Comparison of ENCODE assay signal across 19 cellular contexts in the genomic region with DNA sequence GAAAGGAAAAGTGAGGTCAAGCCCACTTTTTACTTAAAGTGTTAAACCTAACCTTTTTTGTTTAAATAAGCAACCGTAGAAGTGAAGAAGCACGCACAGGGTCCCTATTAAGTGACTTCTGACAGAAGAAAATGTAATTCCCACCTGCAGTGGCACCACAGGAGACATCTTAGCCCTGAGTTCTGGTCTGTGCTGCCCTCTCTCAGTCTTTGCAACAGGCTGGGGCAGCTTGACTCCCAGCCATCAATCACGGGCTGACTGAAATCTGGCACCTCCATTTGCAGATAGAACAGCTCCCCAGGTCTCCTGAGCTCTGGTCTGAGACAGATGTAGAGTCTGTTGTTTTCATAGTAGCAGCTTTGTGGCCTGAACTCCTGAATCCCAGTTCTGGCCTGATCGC.
"Had no signal": no experiment of that assay in that cellular context is flagged by ENCODE, and none has a peak within 500 bp of the region (broad histone marks: within the 10 kb centered on the region; RNA-seq: fewer than 3 reads in every experiment).

No MANE protein-coding gene starts in this region.

- H3K27me3 Mint-ChIP-seq: activated B cell treated with CpG ODN at 0.5 μM for 24 hours; activated CD4-positive, alpha-beta memory T cell treated with anti-CD3 and anti-CD28 coated beads for 36 hours; progenitor cell of endocrine pancreas had no signal

- H3K9me3 ChIP-seq: esophagus squamous epithelium, right atrium auricular region, tibial nerve had no signal

- FAIRE-seq: islet of Langerhans, TTC549, urothelium cell line had no signal

- H3K4me1 ChIP-seq: esophagus squamous epithelium, right atrium auricular region, tibial nerve had no signal

- H3K9me3 Mint-ChIP-seq: activated CD4-positive, alpha-beta memory T cell treated with anti-CD3 and anti-CD28 coated beads for 36 hours; activated T-helper 1 cell treated with anti-CD3 and anti-CD28 coated beads, Interleukin-12 subunit alpha, Interleukin-12 subunit beta, Interleukin-2, Interleukin-4 antibody, amounts not matched to agents 30 ng/mL and 10 ng/mL and 1 ng/mL, durations not matched to agents 14 hours and 24 hours and 36 hours had no signal

- ATAC-seq: left cardiac atrium; stimulated activated naive CD8-positive, alpha-beta T cell treated with anti-CD3 and anti-CD28 coated beads, Interleukin-15, Interleukin-2, amounts not matched to agents 100 U/mL and 50 U/mL, for 24 hours had no signal

- H3K27ac Mint-ChIP-seq: activated B cell treated with CpG ODN at 0.5 μM for 24 hours; activated CD4-positive, alpha-beta memory T cell treated with anti-CD3 and anti-CD28 coated beads for 36 hours; activated naive CD8-positive, alpha-beta T cell; activated T-helper 1 cell treated with anti-CD3 and anti-CD28 coated beads, Interleukin-12 subunit alpha, Interleukin-12 subunit beta, Interleukin-2, Interleukin-4 antibody, amounts not matched to agents 30 ng/mL and 10 ng/mL and 1 ng/mL, durations not matched to agents 14 hours and 24 hours and 36 hours; progenitor cell of endocrine pancreas had no signal

- H3K4me3 Mint-ChIP-seq: activated B cell treated with CpG ODN at 0.5 μM for 24 hours; activated CD4-positive, alpha-beta memory T cell treated with anti-CD3 and anti-CD28 coated beads for 36 hours; activated naive CD8-positive, alpha-beta T cell; activated T-helper 1 cell treated with anti-CD3 and anti-CD28 coated beads, Interleukin-12 subunit alpha, Interleukin-12 subunit beta, Interleukin-2, Interleukin-4 antibody, amounts not matched to agents 30 ng/mL and 10 ng/mL and 1 ng/mL, durations not matched to agents 14 hours and 24 hours and 36 hours had no signal

- DNase-seq: activated B cell treated with CpG ODN at 0.5 μM for 24 hours; activated CD4-positive, alpha-beta memory T cell treated with anti-CD3 and anti-CD28 coated beads for 36 hours; activated CD4-positive, alpha-beta T cell treated with anti-CD3 and anti-CD28 coated beads for 4 hours; activated T-cell treated with anti-CD3 and anti-CD28 coated beads for 4 hours; dermis blood vessel endothelial cell; effector memory CD4-positive, alpha-beta T cell; esophagus squamous epithelium; left cardiac atrium; stimulated activated CD4-positive, alpha-beta T cell treated with anti-CD3 and anti-CD28 coated beads, Interleukin-2, amount 100 ng/mL, for 24 hours; stimulated activated naive CD8-positive, alpha-beta T cell treated with anti-CD3 and anti-CD28 coated beads, Interleukin-15, Interleukin-2, amounts not matched to agents 100 U/mL and 50 U/mL, for 24 hours had no signal

- H3K36me3 ChIP-seq: esophagus squamous epithelium, right atrium auricular region, tibial nerve had no signal

- H3K4me3 ChIP-seq: esophagus squamous epithelium, lung, right atrium auricular region, tibial nerve had no signal

- H3K27ac ChIP-seq: esophagus squamous epithelium, right atrium auricular region, tibial nerve had no signal

- H3K36me3 Mint-ChIP-seq: activated CD4-positive, alpha-beta memory T cell treated with anti-CD3 and anti-CD28 coated beads for 36 hours; activated naive CD8-positive, alpha-beta T cell had no signal

- H3K4me1 Mint-ChIP-seq: activated B cell treated with CpG ODN at 0.5 μM for 24 hours had no signal

- H3K27me3 ChIP-seq: esophagus squamous epithelium, right atrium auricular region, tibial nerve had no signal
